ENCODE assay signal across 10 cellular contexts in genomic region chr5:161149078-161149477, GRCh38.
"Had no signal": no experiment of that assay in that cellular context is flagged by ENCODE, and none has a peak within 500 bp of the region (broad histone marks: within the 10 kb centered on the region; RNA-seq: fewer than 3 reads in every experiment).

No MANE protein-coding gene starts in this region.

- H3K4me3 ChIP-seq: GM23338 had no signal

- FAIRE-seq: H1, H54, HepG2 had no signal

- DNase-seq: H9, HCEC 1CT, Karpas-422, KBM-7 had no signal

- H3K4me2 ChIP-seq: GM23338, KMS-11 had no signal

- ATAC-seq: GM23338, HepG2 had no signal

- H2AFZ ChIP-seq: GM23338 had no signal

- H3K9ac ChIP-seq: KMS-11 had no signal

- H3K27ac ChIP-seq: HL-60, KMS-11 had no signal
